ENCODE assay signal across 35 cellular contexts in genomic region chr12:47986266-47986610, GRCh38. TPM values are rescaled to one million over a fixed set of nuclear protein-coding genes. Genes with fewer than 3 reads are reported as not detected.
"Had no signal": no experiment of that assay in that cellular context is flagged by ENCODE, and none has a peak within 500 bp of the region (broad histone marks: within the 10 kb centered on the region; RNA-seq: fewer than 3 reads in every experiment).

No MANE protein-coding gene starts in this region.

- H3K4me1 ChIP-seq: body of pancreas, breast epithelium had no signal

- H3K36me3 Mint-ChIP-seq: activated CD4-positive, alpha-beta memory T cell treated with anti-CD3 and anti-CD28 coated beads for 36 hours; activated naive CD4-positive, alpha-beta T cell treated with anti-CD3 and anti-CD28 coated beads, Interleukin-2, amount 50 U/mL, for 72 hours; activated naive CD8-positive, alpha-beta T cell treated with anti-CD3 and anti-CD28 coated beads for 36 hours had no signal

- H3K4me3 Mint-ChIP-seq: activated B cell treated with CpG ODN at 0.5 μM for 24 hours; activated CD4-positive, alpha-beta memory T cell treated with anti-CD3 and anti-CD28 coated beads for 36 hours; activated CD4-positive, alpha-beta T cell treated with anti-CD3 and anti-CD28 coated beads, Interleukin-2, amount 10 ng/mL, durations not matched to agents 24 days and 14 days; activated CD8-positive, alpha-beta T cell treated with anti-CD3 and anti-CD28 coated beads for 36 hours; activated naive CD4-positive, alpha-beta T cell treated with anti-CD3 and anti-CD28 coated beads for 36 hours; activated naive CD8-positive, alpha-beta T cell treated with anti-CD3 and anti-CD28 coated beads for 36 hours; activated T-cell treated with anti-CD3 and anti-CD28 coated beads, Interleukin-2, amount 50 U/mL, for 4 hours; activated T-cell treated with anti-CD3 and anti-CD28 coated beads, Interleukin-2, amount 50 U/mL, for 72 hours; activated T-helper 1 cell treated with anti-CD3 and anti-CD28 coated beads, Interleukin-12 subunit alpha, Interleukin-12 subunit beta, Interleukin-2, Interleukin-4 antibody, amounts not matched to agents 30 ng/mL and 10 ng/mL and 1 ng/mL, durations not matched to agents 14 hours and 24 hours and 36 hours; activated T-helper 17 cell treated with anti-CD3 and anti-CD28 coated beads, Interleukin-2, amount 50 U/mL, for 72 hours; T-helper 1 cell treated with Interleukin-12 subunit alpha and Interleukin-12 subunit beta and Interleukin-4 antibody, amounts not matched to agents 30 μg/mL and 1 μg/mL, for 36 hours; T-helper 2 cell treated with Interferon-gamma antibody and Interleukin-4, amounts not matched to agents 5 μg/mL and 100 μg/mL, for 36 hours had no signal

- H3K9me3 ChIP-seq: adrenal gland, body of pancreas, breast epithelium had no signal

- H3K36me3 ChIP-seq: adrenal gland, brain microvascular endothelial cell, breast epithelium had no signal

- H3K9me3 Mint-ChIP-seq: activated B cell treated with CpG ODN at 0.5 μM for 24 hours; activated CD4-positive, alpha-beta memory T cell treated with anti-CD3 and anti-CD28 coated beads for 36 hours; activated CD4-positive, alpha-beta T cell treated with anti-CD3 and anti-CD28 coated beads, Interleukin-2, amount 10 ng/mL, durations not matched to agents 24 days and 14 days; activated CD8-positive, alpha-beta T cell treated with anti-CD3 and anti-CD28 coated beads for 36 hours; activated naive CD4-positive, alpha-beta T cell treated with anti-CD3 and anti-CD28 coated beads for 36 hours; activated naive CD4-positive, alpha-beta T cell treated with anti-CD3 and anti-CD28 coated beads, Interleukin-2, amount 50 U/mL, for 72 hours; activated naive CD8-positive, alpha-beta T cell treated with anti-CD3 and anti-CD28 coated beads for 36 hours; activated T-cell treated with anti-CD3 and anti-CD28 coated beads, Interleukin-2, amount 50 U/mL, for 4 hours; activated T-cell treated with anti-CD3 and anti-CD28 coated beads, Interleukin-2, amount 50 U/mL, for 72 hours; activated T-helper 1 cell treated with anti-CD3 and anti-CD28 coated beads, Interleukin-12 subunit alpha, Interleukin-12 subunit beta, Interleukin-2, Interleukin-4 antibody, amounts not matched to agents 30 ng/mL and 10 ng/mL and 1 ng/mL, durations not matched to agents 14 hours and 24 hours and 36 hours; activated T-helper 17 cell treated with anti-CD3 and anti-CD28 coated beads, Interleukin-2, amount 50 U/mL, for 72 hours; T-helper 1 cell treated with Interleukin-12 subunit alpha and Interleukin-12 subunit beta and Interleukin-4 antibody, amounts not matched to agents 30 μg/mL and 1 μg/mL, for 36 hours; T-helper 2 cell treated with Interferon-gamma antibody and Interleukin-4, amounts not matched to agents 5 μg/mL and 100 μg/mL, for 36 hours had no signal

- H3K27ac ChIP-seq: adrenal gland, body of pancreas, brain microvascular endothelial cell, breast epithelium, VCaP had no signal

- H3K27ac Mint-ChIP-seq: activated B cell treated with CpG ODN at 0.5 μM for 24 hours; activated CD4-positive, alpha-beta memory T cell treated with anti-CD3 and anti-CD28 coated beads for 36 hours; activated CD4-positive, alpha-beta T cell treated with anti-CD3 and anti-CD28 coated beads, Interleukin-2, amount 10 ng/mL, durations not matched to agents 24 days and 14 days; activated CD8-positive, alpha-beta T cell treated with anti-CD3 and anti-CD28 coated beads for 36 hours; activated naive CD4-positive, alpha-beta T cell treated with anti-CD3 and anti-CD28 coated beads for 36 hours; activated naive CD8-positive, alpha-beta T cell treated with anti-CD3 and anti-CD28 coated beads for 36 hours; activated T-cell treated with anti-CD3 and anti-CD28 coated beads, Interleukin-2, amount 50 U/mL, for 72 hours; activated T-helper 1 cell treated with anti-CD3 and anti-CD28 coated beads, Interleukin-12 subunit alpha, Interleukin-12 subunit beta, Interleukin-2, Interleukin-4 antibody, amounts not matched to agents 30 ng/mL and 10 ng/mL and 1 ng/mL, durations not matched to agents 14 hours and 24 hours and 36 hours; activated T-helper 17 cell treated with anti-CD3 and anti-CD28 coated beads, Interleukin-2, amount 50 U/mL, for 72 hours; T-helper 1 cell treated with Interleukin-12 subunit alpha and Interleukin-12 subunit beta and Interleukin-4 antibody, amounts not matched to agents 30 μg/mL and 1 μg/mL, for 36 hours; T-helper 2 cell treated with Interferon-gamma antibody and Interleukin-4, amounts not matched to agents 5 μg/mL and 100 μg/mL, for 36 hours had no signal

- H3K4me3 ChIP-seq: adrenal gland, body of pancreas, breast epithelium had no signal

- H3K27me3 Mint-ChIP-seq: activated CD4-positive, alpha-beta memory T cell treated with anti-CD3 and anti-CD28 coated beads for 36 hours; activated T-helper 17 cell treated with anti-CD3 and anti-CD28 coated beads, Interleukin-2, amount 50 U/mL, for 72 hours had no signal

- H3K27me3 ChIP-seq: adrenal gland, body of pancreas, brain microvascular endothelial cell, breast epithelium had no signal

- DNase-seq: activated CD4-positive, alpha-beta memory T cell treated with anti-CD3 and anti-CD28 coated beads for 36 hours; activated CD4-positive, alpha-beta T cell treated with anti-CD3 and anti-CD28 coated beads for 4 hours; activated CD4-positive, alpha-beta T cell treated with anti-CD3 and anti-CD28 coated beads, Interleukin-2, amount 10 ng/mL, durations not matched to agents 24 days and 14 days; activated CD4-positive, alpha-beta T cell treated with anti-CD3 and anti-CD28 coated beads, Interleukin-2, amount 50 U/mL, for 1 hour; activated CD4-positive, alpha-beta T cell treated with anti-CD3 and anti-CD28 coated beads, Interleukin-2, amount 50 U/mL, for 4 hours; activated CD4-positive, CD25-positive, alpha-beta regulatory T cell treated with anti-CD3 and anti-CD28 coated beads, Interleukin-2, amount 50 U/mL, for 72 hours; activated CD8-positive, alpha-beta memory T cell treated with anti-CD3 and anti-CD28 coated beads, Interleukin-2, amount 50 U/mL, for 4 hours; activated CD8-positive, alpha-beta T cell treated with anti-CD3 and anti-CD28 coated beads for 36 hours; activated gamma-delta T cell treated with Interleukin-2 at 50 U/mL for 16 hours; activated naive CD4-positive, alpha-beta T cell; activated naive CD4-positive, alpha-beta T cell treated with anti-CD3 and anti-CD28 coated beads for 36 hours; activated naive CD4-positive, alpha-beta T cell treated with anti-CD3 and anti-CD28 coated beads, Interleukin-2, amount 50 U/mL, for 16 hours; activated naive CD8-positive, alpha-beta T cell treated with anti-CD3 and anti-CD28 coated beads for 36 hours; activated T-cell treated with anti-CD3 and anti-CD28 coated beads for 4 hours; activated T-cell treated with anti-CD3 and anti-CD28 coated beads, Interleukin-2, amount 50 U/mL, for 1 hour; activated T-cell treated with anti-CD3 and anti-CD28 coated beads, Interleukin-2, amount 50 U/mL, for 4 hours; activated T-cell treated with anti-CD3 and anti-CD28 coated beads, Interleukin-2, amount 50 U/mL, for 72 hours; adrenal gland; amniotic stem cell; body of pancreas; brain microvascular endothelial cell; central memory CD4-positive, alpha-beta T cell; T-helper 1 cell; T-helper 2 cell; T-helper 9 cell had no signal

- ATAC-seq: activated CD8-positive, alpha-beta T cell treated with anti-CD3 and anti-CD28 coated beads for 36 hours; activated naive CD4-positive, alpha-beta T cell treated with anti-CD3 and anti-CD28 coated beads, Interleukin-2, amount 50 U/mL, for 72 hours; activated T-cell treated with anti-CD3 and anti-CD28 coated beads, Interleukin-2, amount 50 U/mL, for 4 hours; activated T-cell treated with anti-CD3 and anti-CD28 coated beads, Interleukin-2, amount 50 U/mL, for 72 hours; activated T-helper 17 cell treated with anti-CD3 and anti-CD28 coated beads, Interleukin-2, amount 50 U/mL, for 72 hours; body of pancreas had no signal

RNA-seq across cellular contexts. Expression of gene COL2A1, which starts 18.0 kb away (rescaled TPM):
- total RNA-seq: activated B cell treated with CpG ODN at 0.5 μM for 24 hours; activated CD4-positive, alpha-beta memory T cell treated with anti-CD3 and anti-CD28 coated beads for 36 hours; activated CD8-positive, alpha-beta memory T cell treated with anti-CD3 and anti-CD28 coated beads for 36 hours; activated naive CD4-positive, alpha-beta T cell treated with anti-CD3 and anti-CD28 coated beads for 36 hours; activated naive CD4-positive, alpha-beta T cell treated with anti-CD3 and anti-CD28 coated beads, Interleukin-2, amount 50 U/mL, for 72 hours; activated T-helper 17 cell treated with anti-CD3 and anti-CD28 coated beads, Interleukin-2, amount 50 U/mL, for 72 hours; aorta; body of pancreas had no signal
- polyA plus RNA-seq: aorta had no signal
